In the genomic region with DNA sequence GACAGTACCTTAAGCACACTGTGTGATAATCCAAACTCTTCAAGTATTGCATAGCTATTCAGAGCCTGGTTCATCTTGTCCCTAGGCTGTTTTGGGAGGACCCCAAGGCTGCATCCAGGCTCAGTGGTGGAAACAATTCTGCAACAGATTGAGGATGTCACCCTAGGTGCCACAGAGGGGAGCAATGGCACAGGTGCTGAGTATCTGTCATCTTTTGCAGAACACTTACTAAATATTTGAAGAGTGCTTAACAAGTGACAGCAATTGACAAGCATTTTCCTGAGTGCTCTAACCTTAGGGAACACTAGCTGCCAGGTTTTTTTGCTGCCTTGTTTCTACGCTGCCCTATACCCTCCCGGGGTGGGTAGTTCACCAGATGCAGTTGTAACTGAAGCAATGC, we compare ENCODE assay signal across 10 cellular contexts. TPM values are rescaled to one million over a fixed set of nuclear protein-coding genes. Genes with fewer than 3 reads are reported as not detected.
A peak's percentile ranks its signal among the peaks of the same experiment; 100 is the strongest.
DNase-seq lines count a peak whose midpoint lies in the region; ATAC-seq, FAIRE-seq and TF ChIP-seq lines count a peak whose summit lies in the region.
"Had no signal": no experiment of that assay in that cellular context is flagged by ENCODE, and none has a peak within 500 bp of the region (broad histone marks: within the 10 kb centered on the region; RNA-seq: fewer than 3 reads in every experiment).

No MANE protein-coding gene starts in this region.

- dilution Hi-C loops in mammary epithelial cell (cut with HindIII; ENCODE audit: low sequenced_read_pairs): no loop called here

- H3K4me3 Mint-ChIP-seq in activated CD4-positive, alpha-beta memory T cell treated with anti-CD3 and anti-CD28 coated beads for 36 hours: peak overlapping the region; percentile 99
- peak overlapping the region; percentile 99 to 100 (median 100) for H3K4me3 Mint-ChIP-seq in immature natural killer cell

- DNase-seq in breast epithelium (ENCODE audit: low spot score in 2 of 2) (no peak), mammary epithelial cell (no peak), immature natural killer cell (no peak), sciatic nerve (ENCODE audit: low spot score) (no peak), D721Med (ENCODE audit: insufficient read length, low spot score) (no peak), GM19239 (ENCODE audit: insufficient read length, low spot score) (no peak)
- DNase-seq in activated CD4-positive, alpha-beta memory T cell treated with anti-CD3 and anti-CD28 coated beads for 36 hours: no peak
- DNase-seq: occipital lobe had no signal

- no peak for ATAC-seq in sciatic nerve

- H3K27ac Mint-ChIP-seq in activated CD4-positive, alpha-beta memory T cell treated with anti-CD3 and anti-CD28 coated beads for 36 hours: peak overlapping the region; percentile 99
- peak overlapping the region; percentile 95 to 100 (median 99) for H3K27ac Mint-ChIP-seq in immature natural killer cell

- no peak overlapping the region for H2AFZ ChIP-seq in mammary epithelial cell (ENCODE audit: low read depth, low read length)

- no peaks in the 10 kb centered on the region for H3K4me1 ChIP-seq in breast epithelium
- peaks cover 22% of the 10 kb centered on the region for H3K4me1 ChIP-seq in mammary epithelial cell (ENCODE audit: insufficient read depth, low read length)
- peaks cover 54% of the 10 kb centered on the region for H3K4me1 ChIP-seq in thymus (ENCODE audit: control insufficient read depth, insufficient read depth, low read length)

- TF ChIP-seq CTCF in breast epithelium (IDR thresholded peaks at IDR 0.05): no peak
- no peak for TF ChIP-seq CTCF in mammary epithelial cell (conservative IDR thresholded peaks at IDR 0.05 in 1 of 2, IDR thresholded peaks at IDR 0.05 in 1 of 2; ENCODE audit: extremely low read depth in 1 of 2, insufficient read depth in 1 of 2, low read depth in 1 of 2, low read length in 2 of 2)
- no peak for TF ChIP-seq CTCF in D721Med (IDR thresholded peaks at IDR 0.05; ENCODE audit: insufficient read depth, missing control alignments)

- CTCF ChIA-PET in mammary epithelial cell (lab: Charles Lee; ENCODE audit: low non-redundant PET): no interaction called here
- CTCF ChIA-PET in activated CD4-positive, alpha-beta memory T cell treated with anti-CD3 and anti-CD28 coated beads for 36 hours (lab: Charles Lee): interaction anchor here (0.9 to 2.5 kb wide), 9 partner anchors 9 to 272 kb away, joined by 3 to 28 read pairs (median 4); a partner anchor contains a TSS

- TF ChIP-seq POLR2A in breast epithelium (IDR thresholded peaks at IDR 0.05): no peak

- H3K27ac ChIP-seq in breast epithelium: peak overlapping the region; percentile 44 to 75
- H3K27ac ChIP-seq in mammary epithelial cell (ENCODE audit: insufficient read depth, low read depth, low read length): no peak overlapping the region
- H3K27ac ChIP-seq in thymus (ENCODE audit: low read depth): peak overlapping the region; percentile 100
- H3K27ac ChIP-seq: SK-N-MC had no signal

- H3K9me3 Mint-ChIP-seq in activated CD4-positive, alpha-beta memory T cell treated with anti-CD3 and anti-CD28 coated beads for 36 hours: no peaks in the 10 kb centered on the region
- no peaks in the 10 kb centered on the region for H3K9me3 Mint-ChIP-seq in immature natural killer cell

- BruUV-seq in mammary epithelial cell (replicated peaks; lab: Mats Ljungman, UMichigan): no TSS peak

- intact Hi-C loops in breast epithelium (cut with DNase I; ENCODE audit: low total_unique reads) (no loop called here), mammary epithelial cell (cut with micrococcal nuclease) (loop anchor here (5.0 kb wide), 1 partner anchor 826 kb away; no protein-coding TSS in a partner anchor), sciatic nerve (cut with DNase I) (no loop called here)
- intact Hi-C loops in activated CD4-positive, alpha-beta memory T cell treated with anti-CD3 and anti-CD28 coated beads for 36 hours (cut with micrococcal nuclease): loop anchor here (1.0 to 10.0 kb wide), 4 partner anchors 104 to 1321 kb away; a partner anchor contains a TSS

- 100% methylated on average over 2 of the region's 2 CpGs for WGBS in mammary epithelial cell (ENCODE audit: low coverage, missing lambda C conversion rate)
- 12% methylated on average over 2 of the region's 2 CpGs for WGBS in thymus

- POLR2A ChIA-PET in activated CD4-positive, alpha-beta memory T cell treated with anti-CD3 and anti-CD28 coated beads for 36 hours (lab: Charles Lee): interaction anchor here (1.1 to 4.8 kb wide), 7 partner anchors 9 to 294 kb away, joined by 3 to 20 read pairs (median 7); a partner anchor contains a TSS

- no peak overlapping the region for H3K4me3 ChIP-seq in breast epithelium
- H3K4me3 ChIP-seq in mammary epithelial cell (replicated peaks in 1 of 3; ENCODE audit: insufficient read depth in 1 of 3, low read depth in 2 of 3, low read length in 3 of 3): no peak overlapping the region
- H3K4me3 ChIP-seq in thymus (ENCODE audit: low read length): peak overlapping the region; percentile 87
- H3K4me3 ChIP-seq: SK-N-MC had no signal

- no peak overlapping the region for H3K4me2 ChIP-seq in mammary epithelial cell (ENCODE audit: insufficient read depth, low read depth, low read length)

- H3K36me3 Mint-ChIP-seq in activated CD4-positive, alpha-beta memory T cell treated with anti-CD3 and anti-CD28 coated beads for 36 hours: peaks cover 31% of the 10 kb centered on the region
- H3K36me3 Mint-ChIP-seq in immature natural killer cell: peaks cover 22 to 37% (median 33%) of the 10 kb centered on the region in 3 donors

- no peaks in the 10 kb centered on the region for H4K20me1 ChIP-seq in mammary epithelial cell (ENCODE audit: insufficient read depth, low read length)

- H3K36me3 ChIP-seq in breast epithelium (no peaks in the 10 kb centered on the region), mammary epithelial cell (ENCODE audit: insufficient read depth, low read length) (no peaks in the 10 kb centered on the region), thymus (ENCODE audit: control insufficient read depth, insufficient read depth) (peaks cover 21% of the 10 kb centered on the region)

- no peak for FAIRE-seq in D721Med (lab: Jason Lieb, UNC)
- no peak for FAIRE-seq in GM19239 (lab: Jason Lieb, UNC)

- no peaks in the 10 kb centered on the region for H3K27me3 ChIP-seq in breast epithelium
- H3K27me3 ChIP-seq in mammary epithelial cell (ENCODE audit: insufficient read depth, low read length): no peaks in the 10 kb centered on the region
- no peaks in the 10 kb centered on the region for H3K27me3 ChIP-seq in thymus (ENCODE audit: control insufficient read depth, insufficient read depth)

- in situ Hi-C loops in mammary epithelial cell (cut with MboI; ENCODE audit: low sequenced_read_pairs in 2 of 2): no loop called here

- no peaks in the 10 kb centered on the region for H3K79me2 ChIP-seq in mammary epithelial cell (ENCODE audit: insufficient read depth, low read length)

- no peaks in the 10 kb centered on the region for H3K9me3 ChIP-seq in breast epithelium
- no peaks in the 10 kb centered on the region for H3K9me3 ChIP-seq in mammary epithelial cell (replicated peaks; ENCODE audit: insufficient read depth, low read length)
- no peaks in the 10 kb centered on the region for H3K9me3 ChIP-seq in thymus (ENCODE audit: control insufficient read depth)

- H3K9ac ChIP-seq in mammary epithelial cell (ENCODE audit: insufficient read depth, low read length): no peak overlapping the region

- no peaks in the 10 kb centered on the region for H3K27me3 Mint-ChIP-seq in activated CD4-positive, alpha-beta memory T cell treated with anti-CD3 and anti-CD28 coated beads for 36 hours
- H3K27me3 Mint-ChIP-seq in immature natural killer cell (ENCODE audit: low read depth in 3 of 3): peaks cover 8 to 13% (median 9%) of the 10 kb centered on the region in 3 donors

- peaks cover 80% of the 10 kb centered on the region for H3K4me1 Mint-ChIP-seq in activated CD4-positive, alpha-beta memory T cell treated with anti-CD3 and anti-CD28 coated beads for 36 hours (ENCODE audit: low read depth)
- peaks cover 93 to 97% of the 10 kb centered on the region in 2 donors for H3K4me1 Mint-ChIP-seq in immature natural killer cell

RNA-seq across cellular contexts. Expression of a gene that starts 27.7 kb away (rescaled TPM):
- total RNA-seq in breast epithelium: 1 to 10 TPM; 3.2 to 9.5 (median 6.7) TPM
- 10 to 100 TPM; 10.2 to 19.1 TPM for total RNA-seq in mammary epithelial cell
- polyA plus RNA-seq in mammary epithelial cell: 29.0 TPM
- polyA minus RNA-seq in mammary epithelial cell: 9.8 TPM
- total RNA-seq in activated CD4-positive, alpha-beta memory T cell treated with anti-CD3 and anti-CD28 coated beads for 36 hours: 1 to 10 TPM; 7.3 to 9.1 TPM
- polyA plus RNA-seq in immature natural killer cell: 1 to 10 TPM in 2 of 3 donors, not detected in 1; 1.7 to 3.8 TPM
- 12.0 TPM for polyA plus RNA-seq in thymus
- 6.1 TPM for total RNA-seq in sciatic nerve

Comparison
In these comparisons a context has a peak if more than half of its experiments do, and no peak if none do; other contexts are left out.
1. intact Hi-C loops: an anchor here in mammary epithelial cell (5.0 kb wide) and activated CD4-positive, alpha-beta memory T cell treated with anti-CD3 and anti-CD28 coated beads for 36 hours (1.0 to 10.0 kb wide); none called in breast epithelium and sciatic nerve.